1 cellular context compared by ENCODE assay signal in genomic region chr19:35346193-35347052, GRCh38.
TF ChIP-seq lines count a peak whose summit lies in the region.

No MANE protein-coding gene starts in this region.

TF ChIP-seq in GM12878, 131 proteins besides CTCF, POLR2A, EP300 and RAD21 (continued from another document and continues in another):
- TF ChIP-seq IRF3 (IDR thresholded peaks at IDR 0.05): no peak
- TF ChIP-seq EED (IDR thresholded peaks at IDR 0.05; ENCODE audit: low read depth): peak; percentile 88
- no peak for TF ChIP-seq TCF7 (IDR thresholded peaks at IDR 0.05; ENCODE audit: borderline replicate concordance)
- TF ChIP-seq CREB1 (IDR thresholded peaks at IDR 0.05; ENCODE audit: low read depth): peak; percentile 70
- peak; percentile 98 for TF ChIP-seq NBN (IDR thresholded peaks at IDR 0.05)
- no peak for TF ChIP-seq CBX5 (IDR thresholded peaks at IDR 0.05; ENCODE audit: low read depth)
- TF ChIP-seq ELK1 (IDR thresholded peaks at IDR 0.05; ENCODE audit: low read depth, low read length): peak; percentile 8; the same call in 1 of the 2 replicates
- TF ChIP-seq SMAD5 (IDR thresholded peaks at IDR 0.05; ENCODE audit: low read depth): no peak
- no peak for TF ChIP-seq GABPA (IDR thresholded peaks at IDR 0.05; ENCODE audit: low read depth)
- peak; percentile 89; the same call in 1 of the 2 replicates for TF ChIP-seq POLR2AphosphoS2 (IDR thresholded peaks at IDR 0.05; ENCODE audit: low read depth, low read length)
- peak; percentile 87; the same call in 2 of the 3 replicates for TF ChIP-seq POU2F2 (IDR thresholded peaks at IDR 0.05; ENCODE audit: borderline replicate concordance, low read depth, low read length)
- no peak for TF ChIP-seq ATF3 (IDR thresholded peaks at IDR 0.05; ENCODE audit: borderline replicate concordance, extremely low read depth, low read depth, low read length)
- TF ChIP-seq ESRRA (IDR thresholded peaks at IDR 0.05; ENCODE audit: low read length): no peak
- peak; percentile 5; the same call in 1 of the 2 replicates for TF ChIP-seq NFIC (IDR thresholded peaks at IDR 0.05; ENCODE audit: low read depth, low read length)
- 0 out of 2 replicates have a peak, but pooled peaks have one; percentile 72 for TF ChIP-seq CHD2 (IDR thresholded peaks at IDR 0.05; ENCODE audit: borderline replicate concordance, low read depth, low read length)
- no peak; the same call in 1 of the 2 replicates for TF ChIP-seq LARP7 (IDR thresholded peaks at IDR 0.05)
- no peak for TF ChIP-seq ZNF622 (IDR thresholded peaks at IDR 0.05)
- TF ChIP-seq DPF2 (IDR thresholded peaks at IDR 0.05): peak; percentile 91
- peak; percentile 75 for TF ChIP-seq BACH1 (IDR thresholded peaks at IDR 0.05; ENCODE audit: borderline replicate concordance)
- TF ChIP-seq ZNF384 (IDR thresholded peaks at IDR 0.05; ENCODE audit: borderline replicate concordance, low read depth, low read length): no peak
- no peak for TF ChIP-seq HDAC2 (IDR thresholded peaks at IDR 0.05)
- peak; percentile 92 for TF ChIP-seq SKIL (IDR thresholded peaks at IDR 0.05; ENCODE audit: low read depth, poor library complexity, severe bottlenecking)
- peak; percentile 25; the same call in 1 of the 2 replicates for TF ChIP-seq IRF5 (IDR thresholded peaks at IDR 0.05; ENCODE audit: borderline replicate concordance)
- peak; percentile 25; the same call in 1 of the 2 replicates for TF ChIP-seq SMC3 (IDR thresholded peaks at IDR 0.05; ENCODE audit: borderline replicate concordance, low read length)
- TF ChIP-seq PRDM15 (CRISPR knock-in tag; IDR thresholded peaks at IDR 0.05): no peak
- peak; percentile 84 for TF ChIP-seq MXI1 (IDR thresholded peaks at IDR 0.05; ENCODE audit: low read depth, low read length)
- no peak for TF ChIP-seq HDAC6 (IDR thresholded peaks at IDR 0.05; ENCODE audit: unreplicated experiment)
- no peak for TF ChIP-seq NFYA (IDR thresholded peaks at IDR 0.05; ENCODE audit: borderline replicate concordance, low read depth, low read length)
- TF ChIP-seq CEBPB (IDR thresholded peaks at IDR 0.05; ENCODE audit: borderline replicate concordance in 1 of 2, low read depth in 2 of 2, low read length in 2 of 2): no peak
- no peak for TF ChIP-seq SIX5 (IDR thresholded peaks at IDR 0.05; ENCODE audit: low read depth, low read length, severe bottlenecking)
- TF ChIP-seq BCLAF1 (IDR thresholded peaks at IDR 0.05): no peak
- TF ChIP-seq RB1 (IDR thresholded peaks at IDR 0.05; ENCODE audit: borderline replicate concordance): peak; percentile 20; the same call in 1 of the 2 replicates
- TF ChIP-seq IRF4 (IDR thresholded peaks at IDR 0.05; ENCODE audit: low read depth, low read length): peak; percentile 83
- TF ChIP-seq RELA (IDR thresholded peaks at IDR 0.05; ENCODE audit: borderline replicate concordance, partially characterized antibody): peak; percentile 99
- TF ChIP-seq CREM (IDR thresholded peaks at IDR 0.05; ENCODE audit: low read depth): peak; percentile 61
- TF ChIP-seq RCOR1 (conservative IDR thresholded peaks at IDR 0.05; ENCODE audit: low read depth, low read length): no peak
- 0 out of 2 replicates have a peak, but pooled peaks have one; percentile 27 for TF ChIP-seq HSF1 (IDR thresholded peaks at IDR 0.05; ENCODE audit: low read depth, low read length)
- peak; percentile 90 to 95 for TF ChIP-seq BHLHE40 (IDR thresholded peaks at IDR 0.05; ENCODE audit: borderline replicate concordance in 1 of 2, low read depth in 2 of 2, low read length in 1 of 2)
- TF ChIP-seq TARDBP (IDR thresholded peaks at IDR 0.05; ENCODE audit: borderline replicate concordance): no peak
- no peak for TF ChIP-seq STAT3 (IDR thresholded peaks at IDR 0.05; ENCODE audit: low read depth, low read length)
- TF ChIP-seq BCL3 (IDR thresholded peaks at IDR 0.05; ENCODE audit: borderline replicate concordance, insufficient read depth, low read depth, low read length, poor library complexity, severe bottlenecking): peak; percentile 80
- peak; percentile 30 for TF ChIP-seq E2F8 (IDR thresholded peaks at IDR 0.05; ENCODE audit: low read depth, partially characterized antibody)
